In the genomic region with DNA sequence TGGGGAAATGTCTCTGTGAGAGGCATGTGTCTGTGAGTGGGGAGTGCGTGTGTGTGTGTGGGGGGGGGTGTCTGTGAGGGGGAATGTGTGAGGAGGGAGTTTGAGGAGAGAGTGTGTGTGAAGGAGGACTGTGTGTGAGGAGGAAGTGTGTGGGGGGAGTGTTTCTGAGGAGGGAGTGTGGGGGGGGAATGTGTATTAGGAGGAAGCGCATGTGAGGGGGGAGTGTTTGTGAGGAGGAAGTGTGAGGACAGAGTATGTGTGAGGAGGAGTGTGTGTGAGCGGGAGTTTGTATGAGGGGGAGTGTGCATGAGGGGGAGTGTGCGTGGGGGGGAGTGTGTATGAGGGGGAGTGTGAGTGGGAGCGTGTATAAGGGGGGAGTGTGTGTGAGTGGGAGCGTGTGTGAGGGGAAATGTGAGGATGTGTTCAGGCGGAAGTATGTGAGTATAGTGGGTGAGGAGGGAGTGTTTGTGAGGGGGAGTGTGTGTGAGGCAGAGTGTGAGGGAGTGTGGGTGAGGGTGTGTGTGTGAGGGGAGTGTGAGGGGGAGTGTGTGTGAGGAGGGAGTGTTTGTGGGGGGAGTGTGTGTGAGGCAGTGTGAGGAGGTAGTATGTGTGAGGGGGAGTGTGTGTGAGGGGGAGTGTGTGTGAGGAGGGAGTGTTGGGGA, we compare ENCODE assay signal across 27 cellular contexts. TPM values are rescaled to one million over a fixed set of nuclear protein-coding genes. Genes with fewer than 3 reads are reported as not detected.
DNase-seq lines count a peak whose midpoint lies in the region; ATAC-seq, FAIRE-seq and TF ChIP-seq lines count a peak whose summit lies in the region.
"Had no signal": no experiment of that assay in that cellular context is flagged by ENCODE, and none has a peak within 500 bp of the region (broad histone marks: within the 10 kb centered on the region; RNA-seq: fewer than 3 reads in every experiment).

No MANE protein-coding gene starts in this region.

- H3K27ac Mint-ChIP-seq in H9, result peak overlapping the region in 2 of 3 experiments; percentile 55 to 67; a peak in 2 of 7 replicates
- H3K27ac Mint-ChIP-seq: activated T-cell treated with anti-CD3 and anti-CD28 coated beads, Interleukin-2, amount 50 U/mL, for 24 hours; stimulated activated effector memory CD8-positive, alpha-beta T cell treated with anti-CD3 and anti-CD28 coated beads, Interleukin-12 subunit alpha, Interleukin-12 subunit beta, amount 100 ng/mL, for 72 hours had no signal

- no peaks in the 10 kb centered on the region for H3K27me3 ChIP-seq in H9 (ENCODE audit: insufficient read depth, low read length)
- H3K27me3 ChIP-seq in OCI-LY1 (ENCODE audit: insufficient read depth, low read length), result no peaks in the 10 kb centered on the region
- H3K27me3 ChIP-seq: BLaER1 treated with 17β-estradiol and CSF1 and Interleukin-3, amounts not matched to agents 10 nM and 100 nM; body of pancreas; heart left ventricle; vagina had no signal

- H3K23ac ChIP-seq in H9 (ENCODE audit: insufficient read length, low read depth, low read length), result no peak overlapping the region

- no peak overlapping the region for H4K91ac ChIP-seq in H9 (ENCODE audit: insufficient read length, low read depth, low read length)

- H3K4me1 ChIP-seq in A549 (no peaks in the 10 kb centered on the region), H9 (ENCODE audit: insufficient read depth, low read length) (no peaks in the 10 kb centered on the region), OCI-LY1 (ENCODE audit: insufficient read depth, low read length, severe bottlenecking) (peaks cover 26% of the 10 kb centered on the region)
- H3K4me1 ChIP-seq: body of pancreas, heart left ventricle, vagina had no signal

- no peaks in the 10 kb centered on the region for H3K9me2 ChIP-seq in OCI-LY1 (ENCODE audit: low read depth, low read length)

- no peaks in the 10 kb centered on the region for H3K23me2 ChIP-seq in H9 (ENCODE audit: insufficient read length, low read depth, low read length, poor library complexity, severe bottlenecking)

- H3K56ac ChIP-seq in H9 (ENCODE audit: insufficient read length, low read depth, low read length), result no peak overlapping the region

- H4K20me1 ChIP-seq in H9 (ENCODE audit: control insufficient read depth, insufficient read depth, insufficient read length), result no peaks in the 10 kb centered on the region
- no peaks in the 10 kb centered on the region for H4K20me1 ChIP-seq in OCI-LY1 (ENCODE audit: insufficient read depth, low read length)
- H4K20me1 ChIP-seq: BLaER1 treated with 17β-estradiol and CSF1 and Interleukin-3, amounts not matched to agents 10 nM and 100 nM had no signal

- no peak overlapping the region for H4K8ac ChIP-seq in H9 (replicated peaks; ENCODE audit: insufficient read length, low read depth, low read length)

- H3K4me1 Mint-ChIP-seq in H9, result peaks cover 0 to 2% of the 10 kb centered on the region in 2 experiments; a peak in 1 of 4 replicates

- CTCF ChIA-PET in A549 (lab: Yijun Ruan, JAX), result interaction anchor here (0.7 to 1.0 kb wide), 2 partner anchors 9 to 15 kb away, joined by 3 to 4 read pairs; no protein-coding TSS in a partner anchor

- H2AK5ac ChIP-seq in H9 (ENCODE audit: insufficient read length, low read length), result no peak overlapping the region

- H3K14ac ChIP-seq in H9 (ENCODE audit: insufficient read depth, low read length), result no peak overlapping the region

- POLR2A ChIA-PET in A549 (lab: Yijun Ruan, JAX), result no interaction called here

- 0 out of 2 replicates have a peak, but pooled peaks have one; percentile 7 for TF ChIP-seq POLR2A in A549 (IDR thresholded peaks at IDR 0.05; ENCODE audit: low read length)

- no peaks in the 10 kb centered on the region for H3K79me2 ChIP-seq in H9 (ENCODE audit: insufficient read depth, low read length)
- H3K79me2 ChIP-seq in OCI-LY1 (ENCODE audit: insufficient read depth, low read length), result no peaks in the 10 kb centered on the region

- no peak for ATAC-seq in A549
- ATAC-seq: body of pancreas; HCT116; heart left ventricle; left cardiac atrium; SK-N-SH treated with all-trans-retinoic acid at 6 μM for 48 hours; stimulated activated effector memory CD8-positive, alpha-beta T cell treated with anti-CD3 and anti-CD28 coated beads, Interleukin-12 subunit alpha, Interleukin-12 subunit beta, amount 100 ng/mL, for 72 hours had no signal

- H3K9ac ChIP-seq in H9 (ENCODE audit: extremely low read depth, insufficient read length, low read length) (no peak overlapping the region), OCI-LY1 (ENCODE audit: low read length) (no peak overlapping the region)
- H3K9ac ChIP-seq: BLaER1 treated with 17β-estradiol and CSF1 and Interleukin-3, amounts not matched to agents 10 nM and 100 nM had no signal

- H3T11ph ChIP-seq in H9 (ENCODE audit: low read length), result no peak overlapping the region

- H3K18ac ChIP-seq in H9 (ENCODE audit: insufficient read length, low read depth, low read length), result no peak overlapping the region

- FAIRE-seq in A549 (lab: Jason Lieb, UNC), result no peak

- H3K4me2 ChIP-seq in A549 (no peak overlapping the region), H9 (ENCODE audit: insufficient read depth, insufficient read length, low read length) (no peak overlapping the region), OCI-LY1 (ENCODE audit: low read length) (no peak overlapping the region)
- H3K4me2 ChIP-seq: smooth muscle cell had no signal

- WGBS in A549 (ENCODE audit: missing lambda C conversion rate), result 93% methylated on average over 6 of the region's 7 CpGs
- 100% methylated on average over 6 of the region's 7 CpGs for WGBS in H9 (ENCODE audit: extremely low coverage, insufficient read length, low lambda C conversion rate)

- no peak for TF ChIP-seq EP300 in A549 (IDR thresholded peaks at IDR 0.05)

- H3F3A ChIP-seq in OCI-LY1 (ENCODE audit: insufficient read depth, low read length), result no peaks in the 10 kb centered on the region

- no peak overlapping the region for H3K4ac ChIP-seq in H9 (ENCODE audit: low read depth, low read length)

- H3K9me3 Mint-ChIP-seq in H9, result no peaks in the 10 kb centered on the region
- H3K9me3 Mint-ChIP-seq: activated T-cell treated with anti-CD3 and anti-CD28 coated beads, Interleukin-2, amount 50 U/mL, for 24 hours; stimulated activated effector memory CD8-positive, alpha-beta T cell treated with anti-CD3 and anti-CD28 coated beads, Interleukin-12 subunit alpha, Interleukin-12 subunit beta, amount 100 ng/mL, for 72 hours had no signal

- H2BK5ac ChIP-seq in H9 (ENCODE audit: insufficient read length, low read length), result no peak overlapping the region

- DNase-seq in A549 (ENCODE audit: low read depth in 1 of 2, low spot score in 1 of 2) (no peak), H9 (no peak), islet precursor cell (peak; percentile 23), DMS153 treated with DMSO at 0.1 percent for 48 hours (lab: John Stamatoyannopoulos, UW; ENCODE audit: unreplicated experiment) (no peak), COLO829 (ENCODE audit: low spot score) (no peak), H4 (ENCODE audit: low spot score) (no peak)
- no peak for DNase-seq in stimulated activated CD4-positive, alpha-beta T cell treated with anti-CD3 and anti-CD28 coated beads, Interleukin-2, amount 100 ng/mL, for 48 hours
- DNase-seq: ACHN; activated gamma-delta T cell treated with Interleukin-2 at 50 U/mL for 16 hours; activated T-cell treated with anti-CD3 and anti-CD28 coated beads, Interleukin-2, amount 50 U/mL, for 24 hours; body of pancreas; effector CD4-positive, alpha-beta T cell; EL; heart left ventricle; left cardiac atrium; mesendoderm; NCI-H1694; stimulated activated CD4-positive, alpha-beta T cell treated with anti-CD3 and anti-CD28 coated beads, Interleukin-2, amount 100 ng/mL, for 24 hours; T1000 had no signal

- H3K27ac ChIP-seq in A549, result no peak overlapping the region
- no peak overlapping the region for H3K27ac ChIP-seq in H9 (ENCODE audit: insufficient read length, low read depth, low read length)
- peak overlapping the region; percentile 18 for H3K27ac ChIP-seq in OCI-LY1 (ENCODE audit: low read depth, low read length, poor library complexity, severe bottlenecking)
- H3K27ac ChIP-seq: body of pancreas, heart left ventricle, vagina had no signal

- H4K5ac ChIP-seq in H9 (ENCODE audit: insufficient read length, low read depth, low read length), result no peak overlapping the region

- H2AFZ ChIP-seq in H9 (ENCODE audit: low read length), result no peak overlapping the region
- H2AFZ ChIP-seq in OCI-LY1 (ENCODE audit: low read length), result no peak overlapping the region

- no peak overlapping the region for H2BK20ac ChIP-seq in H9 (ENCODE audit: low read depth, low read length, poor library complexity, severe bottlenecking)

- no peak overlapping the region for H3K4me3 Mint-ChIP-seq in H9
- H3K4me3 Mint-ChIP-seq: activated T-cell treated with anti-CD3 and anti-CD28 coated beads, Interleukin-2, amount 50 U/mL, for 24 hours; stimulated activated effector memory CD8-positive, alpha-beta T cell treated with anti-CD3 and anti-CD28 coated beads, Interleukin-12 subunit alpha, Interleukin-12 subunit beta, amount 100 ng/mL, for 72 hours had no signal

- no peak overlapping the region for H2BK12ac ChIP-seq in H9 (ENCODE audit: insufficient read length, low read depth, low read length)

- H3K4me3 ChIP-seq in A549 (no peak overlapping the region), OCI-LY1 (ENCODE audit: low read depth, low read length, poor library complexity, severe bottlenecking) (no peak overlapping the region)
- H3K4me3 ChIP-seq: BLaER1 treated with 17β-estradiol and CSF1 and Interleukin-3, amounts not matched to agents 10 nM and 100 nM; body of pancreas; heart left ventricle; smooth muscle cell; vagina had no signal

- TF ChIP-seq CTCF in A549 (IDR thresholded peaks at IDR 0.05) (no peak), H9 (conservative IDR thresholded peaks at IDR 0.05) (no peak), OCI-LY1 (IDR thresholded peaks at IDR 0.05; ENCODE audit: low read length) (no peak)

- H2BK120ac ChIP-seq in H9 (ENCODE audit: low read depth, low read length, poor library complexity, severe bottlenecking), result no peak overlapping the region

- H3K36me3 ChIP-seq in OCI-LY1 (ENCODE audit: insufficient read depth, low read length), result peaks cover 34% of the 10 kb centered on the region
- H3K36me3 ChIP-seq: heart left ventricle, vagina had no signal

- no peaks in the 10 kb centered on the region for H3K27me3 Mint-ChIP-seq in H9 (ENCODE audit: low read depth)
- H3K27me3 Mint-ChIP-seq: activated T-cell treated with anti-CD3 and anti-CD28 coated beads, Interleukin-2, amount 50 U/mL, for 24 hours had no signal

- H3K9me3 ChIP-seq in A549, result no peaks in the 10 kb centered on the region
- H3K9me3 ChIP-seq in H9 (ENCODE audit: control insufficient read depth, low read depth, low read length), result no peaks in the 10 kb centered on the region
- H3K9me3 ChIP-seq in OCI-LY1 (ENCODE audit: low read length), result no peaks in the 10 kb centered on the region
- H3K9me3 ChIP-seq: BLaER1 treated with 17β-estradiol and CSF1 and Interleukin-3, amounts not matched to agents 10 nM and 100 nM; body of pancreas; heart left ventricle; vagina had no signal

- H3K36me3 Mint-ChIP-seq in H9 (ENCODE audit: insufficient read depth in 1 of 3, low read depth in 3 of 3), result peaks cover 17 to 45% (median 31%) of the 10 kb centered on the region in 3 experiments

- H2BK15ac ChIP-seq in H9 (ENCODE audit: low read depth, low read length), result no peak overlapping the region

- no peak for TF ChIP-seq RAD21 in A549 (conservative IDR thresholded peaks at IDR 0.05 in 1 of 2, IDR thresholded peaks at IDR 0.05 in 1 of 2)

- no peaks in the 10 kb centered on the region for H3K79me1 ChIP-seq in H9 (ENCODE audit: insufficient read depth, low read depth, low read length, poor library complexity, severe bottlenecking)

RNA-seq across cellular contexts. Expression of a gene that starts 21.8 kb away (rescaled TPM):
- 1.2 and 1.5 TPM in 2 replicates for polyA plus RNA-seq in A549 (2011; rRNA removed)
- polyA plus RNA-seq in A549 (2012; cell fraction: cytosol; rRNA removed), result 0.78 and 1.2 TPM in 2 replicates
- polyA plus RNA-seq in A549 (2012; cell fraction: nucleus; rRNA removed), result 3.0 TPM in 2 replicates
- 0.41 to 0.51 TPM (median 0.46 TPM) in 3 replicates for polyA plus RNA-seq in A549 (2017; fragmentation: RNase III; extraction: RNeasy Plus Mini Kit Qiagen cat#74134 plus additional on column Dnase treatment)
- 1.7 and 2.0 TPM in 2 replicates for polyA minus RNA-seq in A549 (2011; rRNA and poly(A)+ RNA removed)
- total RNA-seq in H9 (2021), result 5.2 and 5.7 TPM in 2 replicates
- 0.97 TPM in 2 replicates for total RNA-seq in H4 (2014; rRNA removed; shearing (Covaris generic))
- total RNA-seq: fibroblast of villous mesenchyme had no signal
